In genomic region chr10:47762674-47763542, GRCh38 we compare ENCODE assay signal across 10 cellular contexts. TPM values are rescaled to one million over a fixed set of nuclear protein-coding genes. Genes with fewer than 3 reads are reported as not detected.
DNase-seq lines count a peak whose midpoint lies in the region; ATAC-seq and TF ChIP-seq lines count a peak whose summit lies in the region.
"Not testable (repeated sequence)": the region's sequence is repeated elsewhere in the genome, so short reads cannot be mapped to it uniquely, and the experiment has no call there.
"Had no signal": no experiment of that assay in that cellular context is flagged by ENCODE, and none has a peak within 500 bp of the region (broad histone marks: within the 10 kb centered on the region; RNA-seq: fewer than 3 reads in every experiment).

No MANE protein-coding gene starts in this region.

- POLR2A ChIA-PET in WTC11 (lab: Charles Lee) = not testable (repeated sequence)

- H2BK120ac ChIP-seq in H9 (ENCODE audit: low read depth, low read length, poor library complexity, severe bottlenecking) = not testable (repeated sequence)

- H3K18ac ChIP-seq in H9 (ENCODE audit: insufficient read length, low read depth, low read length) = not testable (repeated sequence)

- H3K4me3 Mint-ChIP-seq in H9, WTC11: not testable (repeated sequence)

- no CpG with 5 or more reads among the region's 80 CpGs for WGBS in H9 (ENCODE audit: extremely low coverage, insufficient read length, low lambda C conversion rate)
- WGBS in iPS DF 6.9 (ENCODE audit: insufficient coverage, insufficient read length) = no CpG with 5 or more reads among the region's 80 CpGs
- 7 to 13% methylated on average over 4 to 5 of the region's 80 CpGs for WGBS in mesodermal cell (ENCODE audit: insufficient coverage in 2 of 2), 2 experiments
- WGBS in smooth muscle cell (ENCODE audit: low lambda C conversion rate) = 3% methylated on average over 39 of the region's 80 CpGs

- not testable (repeated sequence) for H3K4ac ChIP-seq in H9 (ENCODE audit: low read depth, low read length)

- H3K23me2 ChIP-seq in H9 (ENCODE audit: insufficient read length, low read depth, low read length, poor library complexity, severe bottlenecking) = not testable (repeated sequence)

- DNase-seq in H9 (peak; percentile 26), WTC11 (ENCODE audit: low spot score) (peak; percentile 25)
- DNase-seq in coronary artery (ENCODE audit: low spot score); Right ventricle myocardium superior; iPS DF 6.9 (ENCODE audit: low read depth, low spot score); smooth muscle cell (lab: John Stamatoyannopoulos, UW; ENCODE audit: unreplicated experiment): not testable (repeated sequence)

- H4K20me1 ChIP-seq in H9 (ENCODE audit: control insufficient read depth, insufficient read depth, insufficient read length); smooth muscle cell (ENCODE audit: low read depth): not testable (repeated sequence)

- H3K36me3 ChIP-seq in iPS DF 6.9 (ENCODE audit: control insufficient read depth, insufficient read depth, low read length); mesodermal cell (ENCODE audit: control insufficient read depth, insufficient read depth, low read length); smooth muscle cell (ENCODE audit: low read depth): not testable (repeated sequence)

- not testable (repeated sequence) for H3K27me3 ChIP-seq in H9 (ENCODE audit: insufficient read depth, low read length); iPS DF 6.9 (ENCODE audit: control insufficient read depth, insufficient read depth, low read length); smooth muscle cell (ENCODE audit: low read depth)

- H3F3A ChIP-seq in smooth muscle cell (ENCODE audit: low read depth) = not testable (repeated sequence)

- not testable (repeated sequence) for H2BK5ac ChIP-seq in H9 (ENCODE audit: insufficient read length, low read length)

- not testable (repeated sequence) for H3K23ac ChIP-seq in H9 (ENCODE audit: insufficient read length, low read depth, low read length)

- not testable (repeated sequence) for H3K9me3 ChIP-seq in H9 (ENCODE audit: control insufficient read depth, low read depth, low read length); iPS DF 6.9 (ENCODE audit: control insufficient read depth, insufficient read depth, low read length); mesodermal cell (ENCODE audit: control insufficient read depth, low read length); smooth muscle cell (replicated peaks; ENCODE audit: low read depth)

- not testable (repeated sequence) for H2BK20ac ChIP-seq in H9 (ENCODE audit: low read depth, low read length, poor library complexity, severe bottlenecking)

- H3K4me1 ChIP-seq in H9 (ENCODE audit: insufficient read depth, low read length); iPS DF 6.9 (ENCODE audit: control insufficient read depth, insufficient read depth, low read length); mesodermal cell (ENCODE audit: control insufficient read depth, insufficient read depth, low read length, poor library complexity, severe bottlenecking); smooth muscle cell (ENCODE audit: low read depth): not testable (repeated sequence)

- not testable (repeated sequence) for H3K9me3 Mint-ChIP-seq in H9, WTC11

- H2BK15ac ChIP-seq in H9 (ENCODE audit: low read depth, low read length) = not testable (repeated sequence)

- not testable (repeated sequence) for H3K27ac ChIP-seq in H9 (ENCODE audit: insufficient read length, low read depth, low read length); coronary artery; iPS DF 6.9 (ENCODE audit: low read length); mesodermal cell (ENCODE audit: low read depth, low read length, severe bottlenecking); smooth muscle cell (ENCODE audit: low read depth)

- not testable (repeated sequence) for H2AFZ ChIP-seq in H9 (ENCODE audit: low read length); smooth muscle cell (ENCODE audit: low read depth)

- H4K8ac ChIP-seq in H9 (replicated peaks; ENCODE audit: insufficient read length, low read depth, low read length) = not testable (repeated sequence)

- H2BK12ac ChIP-seq in H9 (ENCODE audit: insufficient read length, low read depth, low read length) = not testable (repeated sequence)

- intact Hi-C loops in Right ventricle myocardium superior (cut with DNase I) = not testable (repeated sequence)

- H3K79me1 ChIP-seq in H9 (ENCODE audit: insufficient read depth, low read depth, low read length, poor library complexity, severe bottlenecking) = not testable (repeated sequence)

- not testable (repeated sequence) for H3K36me3 Mint-ChIP-seq in H9 (ENCODE audit: insufficient read depth in 1 of 3, low read depth in 3 of 3); WTC11

- not testable (repeated sequence) for H3K14ac ChIP-seq in H9 (ENCODE audit: insufficient read depth, low read length)

- not testable (repeated sequence) for H3K27me3 Mint-ChIP-seq in H9 (ENCODE audit: low read depth); WTC11 (ENCODE audit: low read depth)

- not testable (repeated sequence) for H3T11ph ChIP-seq in H9 (ENCODE audit: low read length)

- CTCF ChIA-PET in WTC11 (lab: Charles Lee) = not testable (repeated sequence)

- not testable (repeated sequence) for H3K9ac ChIP-seq in H9 (ENCODE audit: extremely low read depth, insufficient read length, low read length); smooth muscle cell (ENCODE audit: low read depth)

- not testable (repeated sequence) for H3K56ac ChIP-seq in H9 (ENCODE audit: insufficient read length, low read depth, low read length)

- H3K4me3 ChIP-seq in coronary artery (peak overlapping the region; percentile 51), iPS DF 6.9 (ENCODE audit: low read length) (peak overlapping the region; percentile 32; the same call in 1 of the 2 replicates), mesodermal cell (ENCODE audit: extremely low read depth, insufficient read depth, low read length, poor library complexity, severe bottlenecking) (peak overlapping the region; percentile 8), smooth muscle cell (peak overlapping the region; percentile 26)

- H3K4me2 ChIP-seq in H9 (ENCODE audit: insufficient read depth, insufficient read length, low read length) = not testable (repeated sequence)
- peak overlapping the region; percentile 75 for H3K4me2 ChIP-seq in smooth muscle cell

- H4K5ac ChIP-seq in H9 (ENCODE audit: insufficient read length, low read depth, low read length) = not testable (repeated sequence)

- not testable (repeated sequence) for TF ChIP-seq CTCF in H9 (conservative IDR thresholded peaks at IDR 0.05); WTC11 (IDR thresholded peaks at IDR 0.05); coronary artery (IDR thresholded peaks at IDR 0.05); smooth muscle cell (IDR thresholded peaks at IDR 0.05; ENCODE audit: borderline replicate concordance, insufficient read depth, poor library complexity, severe bottlenecking)

- not testable (repeated sequence) for H4K91ac ChIP-seq in H9 (ENCODE audit: insufficient read length, low read depth, low read length)

- not testable (repeated sequence) for H3K4me1 Mint-ChIP-seq in H9, WTC11

- not testable (repeated sequence) for H2AK5ac ChIP-seq in H9 (ENCODE audit: insufficient read length, low read length)

- not testable (repeated sequence) for H3K27ac Mint-ChIP-seq in H9, WTC11

- ATAC-seq in WTC11 = peak; percentile 38
- peak; percentile 28 for ATAC-seq in Right ventricle myocardium superior (ENCODE audit: poor library complexity)

- not testable (repeated sequence) for H3K79me2 ChIP-seq in H9 (ENCODE audit: insufficient read depth, low read length); smooth muscle cell (ENCODE audit: low read depth)

RNA-seq across cellular contexts. Expression of gene SYT15B, which starts 0.5 kb away (rescaled TPM):
- total RNA-seq in H9 (2021) (0.24 TPM in 1 of 2 replicates, not detected in the other), WTC11 (2021) (0.18 to 0.32 TPM (median 0.28 TPM) in 3 replicates), Right ventricle myocardium superior (0.89 TPM), smooth muscle cell (0.36 and 2.5 TPM in 2 replicates)
- 0.85 TPM for polyA plus RNA-seq in mesodermal cell (2013, experiment 1 of 2)
- not detected for polyA plus RNA-seq in mesodermal cell (2013, experiment 2 of 2)
- 0.33 TPM in 1 of 2 replicates, not detected in the other for polyA plus RNA-seq in smooth muscle cell
- total RNA-seq: skeletal muscle tissue had no signal
- polyA plus RNA-seq: IgD-negative memory B cell, neural cell had no signal
